In genomic region chrX:40437348-40437747, GRCh38 we compare ENCODE assay signal across 7 cellular contexts.
"Had no signal": no experiment of that assay in that cellular context is flagged by ENCODE, and none has a peak within 500 bp of the region (broad histone marks: within the 10 kb centered on the region; RNA-seq: fewer than 3 reads in every experiment).

No MANE protein-coding gene starts in this region.

- H3K4me2 ChIP-seq: KMS-11 had no signal

- FAIRE-seq: HepG2, HTR-8/SVneo had no signal

- H3K27ac ChIP-seq: HL-60, KMS-11 had no signal

- DNase-seq: IMR-90, KBM-7, KG1 had no signal

- ATAC-seq: HepG2 had no signal

- H3K9ac ChIP-seq: KMS-11 had no signal
